Comparison of ENCODE assay signal across 24 cellular contexts in genomic region chrX:24271262-24271661, GRCh38.
"Had no signal": no experiment of that assay in that cellular context is flagged by ENCODE, and none has a peak within 500 bp of the region (broad histone marks: within the 10 kb centered on the region; RNA-seq: fewer than 3 reads in every experiment).

No MANE protein-coding gene starts in this region.

- H3K36me3 ChIP-seq: stomach, suprapubic skin, thoracic aorta, thyroid gland, tibial artery, tibial nerve, transverse colon, upper lobe of left lung, upper lobe of right lung, uterus, vagina had no signal

- H3K9me3 ChIP-seq: stomach, suprapubic skin, testis, thoracic aorta, thyroid gland, tibial artery, tibial nerve, transverse colon, upper lobe of left lung, upper lobe of right lung, uterus, vagina had no signal

- H3K27ac ChIP-seq: stomach, suprapubic skin, testis, thoracic aorta, thyroid gland, tibial artery, tibial nerve, transverse colon, upper lobe of left lung, upper lobe of right lung, uterus, vagina had no signal

- DNase-seq: stimulated activated CD4-positive, alpha-beta T cell treated with anti-CD3 and anti-CD28 coated beads, Interleukin-2, amount 100 ng/mL, for 48 hours; stimulated activated CD4-positive, alpha-beta T cell treated with anti-CD3 and anti-CD28 coated beads, Interleukin-4, amount 100 ng/mL, for 1 hour; stimulated activated CD4-positive, alpha-beta T cell treated with anti-CD3 and anti-CD28 coated beads, Interleukin-4, amount 100 ng/mL, for 24 hours; stimulated activated CD4-positive, alpha-beta T cell treated with anti-CD3 and anti-CD28 coated beads, Interleukin-4, amount 100 ng/mL, for 4 hours; stimulated activated CD8-positive, alpha-beta memory T cell treated with anti-CD3 and anti-CD28 coated beads, Interleukin-4, amount 100 ng/mL, for 48 hours; stimulated activated naive B cell treated with anti-CD40 and anti-IgM and Interleukin-4, amounts not matched to agents 10 μg/mL and 1 μg/mL and 100 μg/mL, for 72 hours; stimulated activated naive CD4-positive, alpha-beta T cell; stimulated activated naive CD4-positive, alpha-beta T cell treated with Interleukin-2 at 50 U/mL for 16 hours; stimulated activated naive CD8-positive, alpha-beta T cell treated with anti-CD3 and anti-CD28 coated beads, Interleukin-15, amount 100 ng/mL, for 72 hours; stimulated activated naive CD8-positive, alpha-beta T cell treated with anti-CD3 and anti-CD28 coated beads, Interleukin-15, Interleukin-2, amounts not matched to agents 100 U/mL and 50 U/mL, for 24 hours; stomach; substantia nigra; testis; thyroid gland; tibial artery; transverse colon; trophoblast cell; upper lobe of left lung; upper lobe of right lung; uterus had no signal

- H3K4me3 ChIP-seq: stomach, suprapubic skin, testis, thoracic aorta, thyroid gland, tibial artery, tibial nerve, transverse colon, upper lobe of left lung, upper lobe of right lung, uterus, vagina had no signal

- H3K4me1 ChIP-seq: stomach, suprapubic skin, testis, thyroid gland, tibial artery, tibial nerve, transverse colon, upper lobe of left lung, upper lobe of right lung, uterus, vagina had no signal
